2 cellular contexts compared by ENCODE assay signal in genomic region chr7:97971990-97972943, GRCh38.
A peak's percentile ranks its signal among the peaks of the same experiment; 100 is the strongest.
TF ChIP-seq lines count a peak whose summit lies in the region.

No MANE protein-coding gene starts in this region.

TF ChIP-seq in HCT116, 20 proteins besides CTCF, POLR2A, EP300 and RAD21 (continued from another document):
- TF ChIP-seq REST (IDR thresholded peaks at IDR 0.05; ENCODE audit: low read depth): no peak
- peak; percentile 90 for TF ChIP-seq POLR2AphosphoS5 (IDR thresholded peaks at IDR 0.05; ENCODE audit: low read depth, low read length)
- TF ChIP-seq ZFX (IDR thresholded peaks at IDR 0.05): peak; percentile 33; the same call in 1 of the 2 replicates
- TF ChIP-seq ATF3 (IDR thresholded peaks at IDR 0.05): no peak

TF ChIP-seq in SK-N-SH treated with all-trans-retinoic acid at 6 μM for 48 hours, 23 proteins besides CTCF, POLR2A, EP300 and RAD21 (continued from another document):
- TF ChIP-seq TSHZ2 (CRISPR knock-in tag; IDR thresholded peaks at IDR 0.05) (peak; percentile 73), ZFP3 (CRISPR knock-in tag; IDR thresholded peaks at IDR 0.05) (peak; percentile 75), CSDC2 (CRISPR knock-in tag; IDR thresholded peaks at IDR 0.05) (peak; percentile 71; the same call in 1 of the 2 replicates), OSR1 (CRISPR knock-in tag; IDR thresholded peaks at IDR 0.05) (no peak), PPARA (CRISPR knock-in tag; IDR thresholded peaks at IDR 0.05; ENCODE audit: borderline replicate concordance) (peak; percentile 85; the same call in 1 of the 2 replicates), CREB5 (CRISPR knock-in tag; IDR thresholded peaks at IDR 0.05; ENCODE audit: low read depth) (no peak)
